Comparison of ENCODE assay signal across 15 cellular contexts in the genomic region with DNA sequence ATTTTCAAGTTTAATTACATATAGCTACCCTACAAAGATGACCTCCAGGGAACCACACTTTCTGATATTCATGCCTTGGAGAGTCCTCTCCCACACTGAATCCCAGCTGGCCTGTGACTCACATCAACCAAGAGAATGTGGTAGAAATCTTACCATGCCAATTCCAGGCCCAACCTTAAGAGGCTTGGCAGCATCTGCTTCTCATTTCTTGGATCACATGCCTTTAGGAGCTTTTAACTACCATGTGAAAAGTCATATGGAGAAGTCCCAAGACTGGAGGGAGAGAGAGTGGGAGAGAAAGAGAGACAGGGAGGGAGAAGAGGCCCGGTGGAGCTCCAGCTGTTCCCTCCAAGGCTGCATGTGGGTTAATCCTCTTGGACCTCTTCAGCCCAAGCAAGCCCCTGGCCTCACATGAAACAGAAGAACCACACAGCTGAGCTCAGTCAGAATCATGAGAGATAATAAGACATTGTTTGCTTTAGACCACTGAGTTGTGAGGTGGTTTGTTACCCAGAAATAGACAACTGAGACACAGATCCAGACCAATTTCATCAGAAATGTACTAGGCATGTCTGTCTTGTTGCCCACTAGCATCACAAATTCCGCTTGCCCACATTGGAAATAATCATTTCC.
A peak's percentile ranks its signal among the peaks of the same experiment; 100 is the strongest.
DNase-seq lines count a peak whose midpoint lies in the region; TF ChIP-seq lines count a peak whose summit lies in the region.
"Had no signal": no experiment of that assay in that cellular context is flagged by ENCODE, and none has a peak within 500 bp of the region (broad histone marks: within the 10 kb centered on the region; RNA-seq: fewer than 3 reads in every experiment).

No MANE protein-coding gene starts in this region.

- DNase-seq in DMS 273 (lab: John Stamatoyannopoulos, UW; ENCODE audit: unreplicated experiment) (peak; percentile 14), DMS 273 treated with DMSO at 0.1 percent for 48 hours (lab: John Stamatoyannopoulos, UW) (no peak), RPMI7951 (ENCODE audit: low read depth) (peak; percentile 97), fibroblast of lung (ENCODE audit: low read depth in 2 of 2) (peak; percentile 76 to 89), retinal pigment epithelial cell (ENCODE audit: low read depth) (peak; percentile 19), C1 segment of cervical spinal cord (lab: John Stamatoyannopoulos, UW) (no peak), cerebellum (ENCODE audit: low spot score) (no peak), prostate gland (ENCODE audit: low spot score) (no peak)
- DNase-seq: activated naive CD4-positive, alpha-beta T cell treated with anti-CD3 and anti-CD28 coated beads for 36 hours; DMS153; erythroblast; NCI-H1105; small intestine had no signal

- H3K9me3 ChIP-seq in fibroblast of lung (ENCODE audit: control insufficient read depth, insufficient read depth, low read depth, low read length): no peaks in the 10 kb centered on the region
- H3K9me3 ChIP-seq in prostate gland: no peaks in the 10 kb centered on the region
- H3K9me3 ChIP-seq: neutrophil had no signal

- no peak overlapping the region for H3K4me2 ChIP-seq in fibroblast of lung (ENCODE audit: extremely low read depth, insufficient read depth, low read length)

- no peak overlapping the region for H2AFZ ChIP-seq in fibroblast of lung (ENCODE audit: low read length)

- peaks cover 12% of the 10 kb centered on the region for H3K4me1 ChIP-seq in fibroblast of lung (ENCODE audit: control insufficient read depth, extremely low read depth, insufficient read depth, low read length)
- no peaks in the 10 kb centered on the region for H3K4me1 ChIP-seq in prostate gland (replicated peaks)

- H3K27ac ChIP-seq in fibroblast of lung (ENCODE audit: insufficient read depth, low read length) (peak overlapping the region; percentile 63), prostate gland (no peak overlapping the region)
- H3K27ac ChIP-seq: 22Rv1, neutrophil had no signal

- WGBS in prostate gland: 45% methylated on average over 2 of the region's 2 CpGs

- intact Hi-C loops in prostate gland (cut with DNase I): no loop called here

- H3K36me3 ChIP-seq in fibroblast of lung (ENCODE audit: control insufficient read depth, insufficient read depth, low read length) (no peaks in the 10 kb centered on the region), prostate gland (no peaks in the 10 kb centered on the region)
- H3K36me3 ChIP-seq: neutrophil had no signal

- TF ChIP-seq CTCF in fibroblast of lung (conservative IDR thresholded peaks at IDR 0.05 in 1 of 2, IDR thresholded peaks at IDR 0.05 in 1 of 2; ENCODE audit: low read depth in 1 of 2, low read length in 2 of 2) (no peak), retinal pigment epithelial cell (conservative IDR thresholded peaks at IDR 0.05; ENCODE audit: low read depth, low read length) (no peak), prostate gland (IDR thresholded peaks at IDR 0.05) (no peak)

- no peaks in the 10 kb centered on the region for H3K79me2 ChIP-seq in fibroblast of lung (ENCODE audit: control insufficient read depth, insufficient read depth, low read length)

- H3K27me3 ChIP-seq in fibroblast of lung (ENCODE audit: control insufficient read depth, insufficient read depth, low read length) (no peaks in the 10 kb centered on the region), prostate gland (replicated peaks; ENCODE audit: insufficient read depth) (no peaks in the 10 kb centered on the region)
- H3K27me3 ChIP-seq: neutrophil had no signal

- TF ChIP-seq POLR2A in prostate gland (IDR thresholded peaks at IDR 0.05): no peak

- no peaks in the 10 kb centered on the region for H4K20me1 ChIP-seq in fibroblast of lung (ENCODE audit: control insufficient read depth, extremely low read depth, insufficient read depth, low read length)

- H3K4me3 ChIP-seq in fibroblast of lung (replicated peaks in 1 of 4; ENCODE audit: control extremely low read depth in 1 of 4, insufficient read depth in 1 of 4, low read depth in 3 of 4, low read length in 4 of 4): no peak overlapping the region
- no peak overlapping the region for H3K4me3 ChIP-seq in retinal pigment epithelial cell (ENCODE audit: low read length)
- no peak overlapping the region for H3K4me3 ChIP-seq in prostate gland

- H3K9ac ChIP-seq in fibroblast of lung (ENCODE audit: insufficient read depth, low read length): no peak overlapping the region

Comparison
In these comparisons a context has a peak if more than half of its experiments do, and no peak if none do; other contexts are left out.
1. DNase-seq: peak in DMS 273 (single experiment), RPMI7951 (single experiment), fibroblast of lung (2 of 2) and retinal pigment epithelial cell (single experiment); none in DMS 273 treated with DMSO at 0.1 percent for 48 hours (single experiment), C1 segment of cervical spinal cord (0 of 14), cerebellum (single experiment) and prostate gland (single experiment).